Comparison of ENCODE assay signal across 14 cellular contexts in the genomic region with DNA sequence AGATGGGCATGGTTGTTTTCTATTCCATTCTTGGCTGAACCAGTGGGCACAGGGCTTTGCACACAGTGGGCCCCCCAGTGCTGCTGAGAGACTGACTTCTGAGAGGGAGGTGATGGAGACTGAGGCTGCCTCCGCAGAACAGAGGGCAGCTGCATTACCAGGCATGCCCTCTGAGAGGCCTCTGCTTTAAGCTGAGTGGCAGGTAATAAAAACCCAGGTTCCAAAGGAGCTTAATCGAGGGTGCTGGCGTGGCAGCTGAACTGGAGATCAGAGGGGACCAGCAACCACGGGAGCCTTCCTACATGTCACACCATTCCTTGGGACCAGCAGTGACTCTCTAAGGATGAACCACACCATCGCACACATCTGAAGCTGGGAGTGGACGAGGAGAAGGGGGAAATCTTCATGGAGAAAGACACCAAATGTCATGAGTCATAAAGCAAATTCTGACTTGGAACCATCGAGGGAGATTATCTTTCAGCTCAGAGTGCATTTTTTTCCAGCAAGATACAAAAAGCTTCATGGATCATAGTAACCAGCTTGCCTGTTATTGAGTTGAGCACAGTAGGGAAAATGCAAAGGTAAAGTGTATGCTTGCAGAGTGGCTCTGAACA. TPM values are rescaled to one million over a fixed set of nuclear protein-coding genes. Genes with fewer than 3 reads are reported as not detected.
DNase-seq lines count a peak whose midpoint lies in the region; ATAC-seq, FAIRE-seq and TF ChIP-seq lines count a peak whose summit lies in the region.
"Had no signal": no experiment of that assay in that cellular context is flagged by ENCODE, and none has a peak within 500 bp of the region (broad histone marks: within the 10 kb centered on the region; RNA-seq: fewer than 3 reads in every experiment).

No MANE protein-coding gene starts in this region.

- H3K27me3 ChIP-seq in left ventricle myocardium inferior (ENCODE audit: low read depth) (no peaks in the 10 kb centered on the region), gastrocnemius medialis (no peaks in the 10 kb centered on the region), esophagus muscularis mucosa (no peaks in the 10 kb centered on the region)
- H3K27me3 ChIP-seq: tibial nerve had no signal

- no peaks in the 10 kb centered on the region for H3K9me3 ChIP-seq in left ventricle myocardium inferior (replicated peaks)
- H3K9me3 ChIP-seq in gastrocnemius medialis: no peaks in the 10 kb centered on the region
- no peaks in the 10 kb centered on the region for H3K9me3 ChIP-seq in esophagus muscularis mucosa
- H3K9me3 ChIP-seq: lower lobe of right lung, tibial nerve had no signal

- no peak for TF ChIP-seq EP300 in esophagus muscularis mucosa (IDR thresholded peaks at IDR 0.05)

- H3K4me1 ChIP-seq in left ventricle myocardium inferior (peaks cover 97% of the 10 kb centered on the region), gastrocnemius medialis (peaks cover 57 to 64% of the 10 kb centered on the region in 2 donors), esophagus muscularis mucosa (peaks cover 23 to 48% (median 34%) of the 10 kb centered on the region in 4 donors)

- DNase-seq in DMS 273 (lab: John Stamatoyannopoulos, UW; ENCODE audit: unreplicated experiment) (peak; percentile 29), DMS 273 treated with DMSO at 0.1 percent for 48 hours (lab: John Stamatoyannopoulos, UW) (no peak), RCC 7860 (ENCODE audit: low spot score) (peak; percentile 53), left ventricle myocardium inferior (no peak), gastrocnemius medialis (peak in 1 of 2 donors; percentile 62), esophagus muscularis mucosa (ENCODE audit: extremely low spot score) (no peak), AG08396 (ENCODE audit: low spot score) (no peak)
- DNase-seq: 8988T; effector CD8-positive, alpha-beta T cell; lower lobe of right lung; NCI-H187 treated with DMSO at 0.1 percent for 48 hours; T-helper 1 cell had no signal

- peak; percentile 58 for FAIRE-seq in RCC 7860 (lab: Jason Lieb, UNC)

- ATAC-seq in gastrocnemius medialis: peak; percentile 38 to 52
- no peak for ATAC-seq in HG02970 (IDR thresholded peaks at IDR 0.05; ENCODE audit: low FRiP score, unreplicated experiment)
- ATAC-seq: lower lobe of right lung had no signal

- H3K4me3 ChIP-seq in left ventricle myocardium inferior: no peak overlapping the region
- H3K4me3 ChIP-seq in gastrocnemius medialis: peak overlapping the region in 3 of 4 donors; percentile 0 to 11 (median 6)
- no peak overlapping the region for H3K4me3 ChIP-seq in esophagus muscularis mucosa
- H3K4me3 ChIP-seq: lower lobe of right lung, tibial nerve had no signal

- peaks cover 5% of the 10 kb centered on the region for H3K36me3 ChIP-seq in left ventricle myocardium inferior
- H3K36me3 ChIP-seq in gastrocnemius medialis: no peaks in the 10 kb centered on the region
- no peaks in the 10 kb centered on the region for H3K36me3 ChIP-seq in esophagus muscularis mucosa

- TF ChIP-seq CTCF in left ventricle myocardium inferior (IDR thresholded peaks at IDR 0.05; ENCODE audit: borderline replicate concordance): peak; percentile 35
- peak; percentile 32 to 62 (median 52) for TF ChIP-seq CTCF in gastrocnemius medialis (IDR thresholded peaks at IDR 0.05 in 4 of 5, conservative IDR thresholded peaks at IDR 0.05 in 1 of 5)
- TF ChIP-seq CTCF in esophagus muscularis mucosa (IDR thresholded peaks at IDR 0.05): peak in 1 of 3 experiments; percentile 13

- 73% methylated on average over 7 of the region's 7 CpGs for WGBS in esophagus muscularis mucosa

- in situ Hi-C loops in gastrocnemius medialis (cut with MboI; ENCODE audit: low sequenced_read_pairs in 4 of 4): loop anchor here in 2 of 4 donors (10.0 to 25.0 kb wide), 2 partner anchors 98 to 409 kb away; no protein-coding TSS in a partner anchor

- TF ChIP-seq POLR2A in gastrocnemius medialis (IDR thresholded peaks at IDR 0.05) (no peak), esophagus muscularis mucosa (IDR thresholded peaks at IDR 0.05; ENCODE audit: low read depth) (no peak)

- H3K27ac ChIP-seq in left ventricle myocardium inferior (replicated peaks) (peak overlapping the region; percentile 68), gastrocnemius medialis (peak overlapping the region; percentile 68 to 81 (median 78)), esophagus muscularis mucosa (replicated peaks in 1 of 4) (no peak overlapping the region)
- H3K27ac ChIP-seq: lower lobe of right lung, tibial nerve had no signal

- intact Hi-C loops in left ventricle myocardium inferior (cut with micrococcal nuclease) (no loop called here), gastrocnemius medialis (cut with DNase I; ENCODE audit: low total_unique reads) (no loop called here), esophagus muscularis mucosa (cut with DNase I) (no loop called here)

RNA-seq across cellular contexts. Expression of gene HIPK2, which starts 24.6 kb away (rescaled TPM):
- total RNA-seq in left ventricle myocardium inferior: 127 TPM
- total RNA-seq in gastrocnemius medialis: 10 to 100 TPM; 30.5 to 77.4 (median 58.9) TPM
- total RNA-seq in esophagus muscularis mucosa: 10 to 100 TPM; 20.9 to 40.9 (median 26.7) TPM

Comparison
In these comparisons a context has a peak if more than half of its experiments do, and no peak if none do; other contexts are left out.
1. DNase-seq: peak in DMS 273 (single experiment) and RCC 7860 (single experiment); none in DMS 273 treated with DMSO at 0.1 percent for 48 hours (single experiment), left ventricle myocardium inferior (single experiment), esophagus muscularis mucosa (single experiment) and AG08396 (single experiment).
2. H3K27ac ChIP-seq: peak in left ventricle myocardium inferior (single experiment) and gastrocnemius medialis (4 of 4); none in esophagus muscularis mucosa (0 of 4).
3. H3K4me3 ChIP-seq: peak in gastrocnemius medialis (3 of 4); none in left ventricle myocardium inferior (single experiment) and esophagus muscularis mucosa (0 of 4).